ENCODE assay signal across 8 cellular contexts in the genomic region with DNA sequence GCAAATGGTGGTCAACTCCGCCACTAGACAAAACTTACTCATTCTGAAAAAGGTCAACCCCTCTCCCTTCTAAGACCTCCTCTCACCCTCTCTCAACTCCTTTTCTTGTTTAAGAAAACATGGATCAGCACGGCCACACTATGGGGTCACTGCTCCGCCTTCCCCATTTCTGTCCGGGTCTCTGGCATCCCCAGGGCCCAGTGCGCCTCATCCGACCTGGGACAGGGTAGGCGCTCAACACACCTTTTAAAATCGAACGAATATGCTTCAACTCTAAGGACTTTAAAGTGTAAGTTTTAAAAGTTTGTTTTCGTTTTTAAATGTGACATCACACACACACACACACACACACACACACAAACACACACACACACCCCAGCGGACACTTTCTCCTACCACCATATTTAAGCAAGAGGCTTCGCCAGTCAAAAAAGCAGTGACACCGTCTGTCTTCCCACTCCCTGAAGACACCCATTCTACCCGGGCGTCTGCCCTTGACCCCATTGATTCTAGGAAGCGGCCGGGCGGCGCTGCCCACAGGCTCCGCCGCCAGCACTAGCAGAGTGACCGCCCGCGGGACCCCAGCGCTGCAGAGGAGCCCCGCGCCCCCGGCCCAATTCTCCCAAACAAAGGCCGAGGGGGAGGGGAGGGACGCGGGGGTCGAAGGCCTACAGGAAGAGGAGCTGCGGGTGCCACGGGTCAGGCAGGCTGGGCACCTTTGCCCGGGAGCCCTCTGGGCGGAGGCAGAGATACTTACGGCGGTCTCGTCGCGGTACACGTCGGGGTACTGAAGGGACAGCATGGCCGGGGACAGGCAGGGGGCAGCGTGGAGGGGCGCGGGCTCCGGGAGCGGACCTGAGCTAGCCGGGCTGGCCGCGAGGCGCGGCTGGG. TPM values are rescaled to one million over a fixed set of nuclear protein-coding genes. Genes with fewer than 3 reads are reported as not detected.
A peak's percentile ranks its signal among the peaks of the same experiment; 100 is the strongest.
DNase-seq lines count a peak whose midpoint lies in the region; TF ChIP-seq lines count a peak whose summit lies in the region.

No MANE protein-coding gene starts in this region.

- H3K4me3 ChIP-seq in SJSA1 (peak overlapping the region; percentile 91), cardiac fibroblast (replicated peaks in 1 of 2; ENCODE audit: low read depth in 2 of 2, low read length in 2 of 2) (peak overlapping the region; percentile 92 to 99)

- H3K27me3 ChIP-seq in SJSA1 (replicated peaks): no peaks in the 10 kb centered on the region

- H3K36me3 ChIP-seq in SJSA1: peaks cover 4% of the 10 kb centered on the region

- DNase-seq in DMS114 treated with DMSO at 0.1 percent for 48 hours (lab: John Stamatoyannopoulos, UW; ENCODE audit: unreplicated experiment): peak; percentile 4
- DNase-seq in GM20000 (ENCODE audit: low spot score): peak; percentile 64
- DNase-seq in HPDE6-E6E7 (ENCODE audit: extremely low spot score): peak; percentile 27
- peak in 1 of 2 experiments; percentile 60 for DNase-seq in SJSA1 (ENCODE audit: low read depth in 1 of 2, low spot score in 2 of 2)
- DNase-seq in cardiac fibroblast (ENCODE audit: low read depth in 2 of 2): peak; percentile 57 to 58
- peak; percentile 36 for DNase-seq in kidney tubule cell (ENCODE audit: low spot score)
- peak; percentile 1 for DNase-seq in stimulated activated CD8-positive, alpha-beta memory T cell treated with anti-CD3 and anti-CD28 coated beads, Interleukin-12 subunit alpha, Interleukin-12 subunit beta, amount 100 ng/mL, for 24 hours (ENCODE audit: extremely low read depth)
- DNase-seq in kidney glomerular epithelial cell (lab: John Stamatoyannopoulos, UW): no peak

- peak overlapping the region; percentile 36 for H3K27ac ChIP-seq in SJSA1

- no peak for TF ChIP-seq CTCF in GM20000 (IDR thresholded peaks at IDR 0.05; ENCODE audit: extremely low read depth, missing control alignments)
- TF ChIP-seq CTCF in cardiac fibroblast (IDR thresholded peaks at IDR 0.05; ENCODE audit: low read depth, low read length): no peak

- peaks cover 11% of the 10 kb centered on the region for H3K4me1 ChIP-seq in SJSA1 (replicated peaks)

- H3K9me3 ChIP-seq in SJSA1 (replicated peaks): no peaks in the 10 kb centered on the region

RNA-seq across cellular contexts. Expression of a gene that starts 0.5 kb away (rescaled TPM):
- total RNA-seq in SJSA1 (2014; rRNA removed; shearing (Covaris generic)): 14.8 and 17.1 TPM in 2 replicates
